ENCODE assay signal across 8 cellular contexts in the genomic region with DNA sequence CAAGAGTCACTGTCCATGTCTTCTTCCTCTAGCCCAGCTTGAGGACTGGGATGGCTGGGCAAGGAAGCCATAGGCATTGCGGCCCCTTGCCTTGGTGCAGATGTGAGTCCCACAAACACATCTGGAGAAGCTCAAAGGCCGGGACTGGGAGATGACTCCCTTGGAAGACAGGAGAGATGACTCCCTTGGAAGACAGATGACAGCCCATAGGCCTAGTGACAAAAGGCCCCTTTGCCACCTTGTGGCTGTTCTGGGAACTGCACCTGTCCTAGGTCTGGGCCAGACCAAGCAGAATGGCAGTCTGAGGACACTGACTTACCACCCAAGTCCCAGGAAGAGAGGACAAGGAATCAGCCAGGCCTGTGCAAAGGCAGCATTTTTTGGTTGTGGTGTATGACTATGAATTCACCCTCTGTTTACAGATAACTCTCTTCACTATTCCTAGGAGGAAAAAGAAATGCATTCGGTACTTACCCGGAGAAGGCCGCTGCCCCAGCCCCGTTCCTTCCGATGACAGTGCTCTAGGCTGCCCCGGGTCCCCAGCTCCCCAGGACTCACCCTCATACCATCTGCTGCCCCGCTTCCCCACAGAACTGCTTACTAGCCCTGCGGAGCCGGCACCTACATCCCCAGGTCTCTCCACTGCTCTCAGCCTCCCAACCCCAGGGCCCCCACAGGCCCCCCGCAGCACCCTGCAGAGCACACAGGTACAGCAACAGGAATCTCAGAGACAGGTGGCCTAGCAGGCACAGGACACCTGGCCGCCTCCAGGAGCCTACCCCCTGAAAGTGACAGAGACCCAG. TPM values are rescaled to one million over a fixed set of nuclear protein-coding genes. Genes with fewer than 3 reads are reported as not detected.
DNase-seq lines count a peak whose midpoint lies in the region; ATAC-seq and TF ChIP-seq lines count a peak whose summit lies in the region.

No MANE protein-coding gene starts in this region.

- no peaks in the 10 kb centered on the region for H3K27me3 ChIP-seq in GM06990 (replicated peaks; ENCODE audit: control insufficient read depth, insufficient read depth, low read length)

- 80 to 87% methylated on average over 13 of the region's 13 CpGs for WGBS in lower leg skin, 2 donors

- intact Hi-C loops in lower leg skin (cut with DNase I; ENCODE audit: low total_unique reads), result loop anchor here (2.0 kb wide), 1 partner anchor 107 kb away; no protein-coding TSS in a partner anchor

- no peak for DNase-seq in GM06990 (ENCODE audit: extremely low read depth, insufficient read length)
- DNase-seq in NCI-H226, result peak; percentile 33
- DNase-seq in activated CD4-positive, alpha-beta T cell treated with anti-CD3 and anti-CD28 coated beads, Interleukin-2, amount 50 U/mL, for 1 hour, result peak; percentile 86
- peak; percentile 63 for DNase-seq in dedifferentiated amniotic fluid mesenchymal stem cell (ENCODE audit: extremely low spot score)
- DNase-seq in lower leg skin (ENCODE audit: low spot score in 2 of 2), result peak; percentile 72 to 94
- DNase-seq in stimulated activated CD4-positive, alpha-beta T cell treated with anti-CD3 and anti-CD28 coated beads, TNF-alpha, amount 100 ng/mL, for 48 hours (ENCODE audit: low read depth in 3 of 3), result peak; percentile 58 to 78 (median 71)

- peak; percentile 92 for TF ChIP-seq CTCF in GM06990 (IDR thresholded peaks at IDR 0.05; ENCODE audit: insufficient read depth, low read length, poor library complexity, severe bottlenecking)
- peak in 1 of 3 donors; percentile 81 for TF ChIP-seq CTCF in lower leg skin (IDR thresholded peaks at IDR 0.05)

- H3K36me3 ChIP-seq in GM06990 (ENCODE audit: control insufficient read depth, insufficient read depth, low read length), result peaks cover 35% of the 10 kb centered on the region

- no peak overlapping the region for H3K4me3 ChIP-seq in GM06990 (replicated peaks; ENCODE audit: low read depth, low read length)
- no peak overlapping the region for H3K4me3 ChIP-seq in lower leg skin (ENCODE audit: low read depth, poor library complexity, severe bottlenecking)

- no peak for TF ChIP-seq POLR2A in lower leg skin (IDR thresholded peaks at IDR 0.05)

- peak; percentile 70 for ATAC-seq in HG02678 (IDR thresholded peaks at IDR 0.05; ENCODE audit: unreplicated experiment)
- ATAC-seq in GM21423 (IDR thresholded peaks at IDR 0.05; ENCODE audit: unreplicated experiment), result no peak

RNA-seq across cellular contexts. Expression of gene SKP1, which starts 30.8 kb away (rescaled TPM):
- 100 to 1,000 TPM; 229 to 275 (median 253) TPM for total RNA-seq in lower leg skin

RNA-seq across cellular contexts. Expression of gene TCF7, which starts 31.5 kb away (rescaled TPM):
- total RNA-seq in lower leg skin, result 1 to 10 TPM; 2.6 to 6.2 (median 5.1) TPM
